Comparison of ENCODE assay signal across 21 cellular contexts in genomic region chr4:7013171-7013570, GRCh38.
"Had no signal": no experiment of that assay in that cellular context is flagged by ENCODE, and none has a peak within 500 bp of the region (broad histone marks: within the 10 kb centered on the region; RNA-seq: fewer than 3 reads in every experiment).

No MANE protein-coding gene starts in this region.

- DNase-seq: activated CD4-positive, alpha-beta T cell treated with anti-CD3 and anti-CD28 coated beads, Interleukin-2, amount 10 ng/mL, durations not matched to agents 7 days and 5 days; activated CD8-positive, alpha-beta memory T cell treated with anti-CD3 and anti-CD28 coated beads, Interleukin-2, amount 50 U/mL, for 4 hours; activated CD8-positive, alpha-beta T cell treated with anti-CD3 and anti-CD28 coated beads, Interleukin-2, amount 10 ng/mL, durations not matched to agents 7 days and 5 days; activated effector memory CD4-positive, alpha-beta T cell treated with Interleukin-2 at 50 U/mL for 16 hours; activated T-cell treated with anti-CD3 and anti-CD28 coated beads, Interleukin-2, amount 50 U/mL, for 48 hours; colonic mucosa; foreskin keratinocyte; glutamatergic neuron; hippocampal formation; islet precursor cell; left colon; lower lobe of right lung; stimulated activated CD4-positive, alpha-beta T cell treated with anti-CD3 and anti-CD28 coated beads, Interleukin-12 subunit alpha, Interleukin-12 subunit beta, amount 100 ng/mL, for 4 hours; stimulated activated CD4-positive, alpha-beta T cell treated with anti-CD3 and anti-CD28 coated beads, Interleukin-2, amount 100 ng/mL, for 24 hours; upper lobe of left lung had no signal

- H3K4me3 Mint-ChIP-seq: activated CD4-positive, alpha-beta T cell treated with anti-CD3 and anti-CD28 coated beads, Interleukin-2, amount 10 ng/mL, durations not matched to agents 7 days and 5 days; activated CD8-positive, alpha-beta T cell treated with anti-CD3 and anti-CD28 coated beads, Interleukin-2, amount 10 ng/mL, durations not matched to agents 7 days and 5 days; activated naive CD4-positive, alpha-beta T cell treated with anti-CD3 and anti-CD28 coated beads, Interleukin-2, amount 50 U/mL, for 24 hours; central memory CD8-positive, alpha-beta T cell; natural killer cell treated with Interleukin-12 subunit alpha and Interleukin-12 subunit beta and Interleukin-15 and Interleukin-18, amount 100 ng/mL, for 72 hours had no signal

- H3K27ac ChIP-seq: ascending aorta, colonic mucosa, foreskin keratinocyte, lower lobe of right lung, thoracic aorta, upper lobe of left lung had no signal

- H3K4me3 ChIP-seq: ascending aorta, colonic mucosa, lower lobe of right lung, thoracic aorta, upper lobe of left lung had no signal

- H3K9me3 Mint-ChIP-seq: activated CD4-positive, alpha-beta T cell treated with anti-CD3 and anti-CD28 coated beads, Interleukin-2, amount 10 ng/mL, durations not matched to agents 7 days and 5 days; activated naive CD4-positive, alpha-beta T cell treated with anti-CD3 and anti-CD28 coated beads, Interleukin-2, amount 50 U/mL, for 24 hours; central memory CD8-positive, alpha-beta T cell; natural killer cell treated with Interleukin-12 subunit alpha and Interleukin-12 subunit beta and Interleukin-15 and Interleukin-18, amount 100 ng/mL, for 72 hours had no signal

- H3K9me3 ChIP-seq: ascending aorta, colonic mucosa, lower lobe of right lung, thoracic aorta, upper lobe of left lung had no signal

- H3K27me3 ChIP-seq: ascending aorta, colonic mucosa, foreskin keratinocyte, upper lobe of left lung had no signal

- H3K4me1 ChIP-seq: ascending aorta, colonic mucosa, foreskin keratinocyte, lower lobe of right lung, upper lobe of left lung had no signal

- H3K4me1 Mint-ChIP-seq: activated naive CD4-positive, alpha-beta T cell treated with anti-CD3 and anti-CD28 coated beads, Interleukin-2, amount 50 U/mL, for 24 hours had no signal

- ATAC-seq: activated CD4-positive, CD25-positive, alpha-beta regulatory T cell treated with anti-CD3 and anti-CD28 coated beads, Interleukin-2, amount 50 U/mL, for 24 hours; activated CD8-positive, alpha-beta T cell treated with anti-CD3 and anti-CD28 coated beads, Interleukin-2, amount 10 ng/mL, durations not matched to agents 7 days and 5 days; foreskin keratinocyte; left colon; lower lobe of right lung; natural killer cell treated with Interleukin-12 subunit alpha and Interleukin-12 subunit beta and Interleukin-15 and Interleukin-18, amount 100 ng/mL, for 72 hours had no signal

- H3K27ac Mint-ChIP-seq: activated CD4-positive, alpha-beta T cell treated with anti-CD3 and anti-CD28 coated beads, Interleukin-2, amount 10 ng/mL, durations not matched to agents 7 days and 5 days; activated naive CD4-positive, alpha-beta T cell treated with anti-CD3 and anti-CD28 coated beads, Interleukin-2, amount 50 U/mL, for 24 hours; natural killer cell treated with Interleukin-12 subunit alpha and Interleukin-12 subunit beta and Interleukin-15 and Interleukin-18, amount 100 ng/mL, for 72 hours had no signal

- H3K27me3 Mint-ChIP-seq: activated CD4-positive, alpha-beta T cell treated with anti-CD3 and anti-CD28 coated beads, Interleukin-2, amount 10 ng/mL, durations not matched to agents 7 days and 5 days; activated naive CD4-positive, alpha-beta T cell treated with anti-CD3 and anti-CD28 coated beads, Interleukin-2, amount 50 U/mL, for 24 hours; central memory CD8-positive, alpha-beta T cell; natural killer cell treated with Interleukin-12 subunit alpha and Interleukin-12 subunit beta and Interleukin-15 and Interleukin-18, amount 100 ng/mL, for 72 hours had no signal
